In genomic region chr4:127604949-127605709, GRCh38 we compare ENCODE assay signal across 9 cellular contexts. TPM values are rescaled to one million over a fixed set of nuclear protein-coding genes. Genes with fewer than 3 reads are reported as not detected.
DNase-seq lines count a peak whose midpoint lies in the region; ATAC-seq, FAIRE-seq and TF ChIP-seq lines count a peak whose summit lies in the region.
"Had no signal": no experiment of that assay in that cellular context is flagged by ENCODE, and none has a peak within 500 bp of the region (broad histone marks: within the 10 kb centered on the region; RNA-seq: fewer than 3 reads in every experiment).

No MANE protein-coding gene starts in this region.

- TF ChIP-seq CTCF in GM10266 (IDR thresholded peaks at IDR 0.05; ENCODE audit: control insufficient read depth, insufficient read depth, low read depth, missing control alignments) = peak; percentile 17
- TF ChIP-seq CTCF in body of pancreas (IDR thresholded peaks at IDR 0.05) = peak; percentile 40 to 64 (median 59)
- no peak; the same call in none of the 2 replicates for TF ChIP-seq CTCF in HepG2 (CRISPR knock-in tag; IDR thresholded peaks at IDR 0.05)

- no peaks in the 10 kb centered on the region for H3K79me2 ChIP-seq in HepG2 (ENCODE audit: insufficient read depth, low read length)

- TF ChIP-seq POLR2A in body of pancreas (IDR thresholded peaks at IDR 0.05) (no peak), HepG2 (IDR thresholded peaks at IDR 0.05; ENCODE audit: insufficient read depth in 1 of 2, low read depth in 2 of 2, low read length in 2 of 2) (no peak)

- DNase-seq in GM10266 (ENCODE audit: extremely low spot score) (no peak), NCI-H2196 (lab: John Stamatoyannopoulos, UW; ENCODE audit: unreplicated experiment) (peak; percentile 61), body of pancreas (no peak), HepG2 (ENCODE audit: low spot score) (peak; percentile 29), immature natural killer cell (no peak)

- H3K36me3 ChIP-seq in body of pancreas (replicated peaks in 1 of 2; ENCODE audit: insufficient read depth in 1 of 2, low read depth in 2 of 2) = no peaks in the 10 kb centered on the region
- no peaks in the 10 kb centered on the region for H3K36me3 ChIP-seq in HepG2 (replicated peaks in 1 of 2; ENCODE audit: control insufficient read depth in 1 of 2, insufficient read depth in 2 of 2, low read length in 2 of 2)

- H3K4me3 Mint-ChIP-seq in immature natural killer cell = no peak overlapping the region

- H3K4me1 ChIP-seq in body of pancreas = no peaks in the 10 kb centered on the region
- peaks cover 6% of the 10 kb centered on the region; the same call in 1 of the 2 replicates for H3K4me1 ChIP-seq in HepG2 (ENCODE audit: insufficient read depth, low read length)

- CTCF ChIA-PET in HepG2 (lab: Yijun Ruan, JAX; ENCODE audit: low intra/inter-chr PET ratio, low total read pairs) = interaction anchor here (1.0 to 2.8 kb wide), 3 partner anchors 127 to 183 kb away, joined by 3 to 43 read pairs (median 5); no protein-coding TSS in a partner anchor

- no peaks in the 10 kb centered on the region for H3K4me1 Mint-ChIP-seq in immature natural killer cell

- in situ Hi-C loops in HepG2 (cut with HindIII; ENCODE audit: extremely low pct_ligation_motif_present, low pct_unique_long_range_greater_than_20kb) = loop anchor here (5.0 kb wide), 1 partner anchor 127 kb away; the partner anchor contains the start of gene SLC25A31

- no peaks in the 10 kb centered on the region for H3K9me3 ChIP-seq in body of pancreas
- no peaks in the 10 kb centered on the region for H3K9me3 ChIP-seq in HepG2 (ENCODE audit: low read length)

- BruUV-seq in HepG2 (replicated peaks; lab: Mats Ljungman, UMichigan) = no TSS peak

- no peak overlapping the region for H3K27ac Mint-ChIP-seq in immature natural killer cell

- no peaks in the 10 kb centered on the region for H3K36me3 Mint-ChIP-seq in immature natural killer cell

- no peak for TF ChIP-seq RAD21 in HepG2 (CRISPR knock-in tag; IDR thresholded peaks at IDR 0.05)

- H3K27ac ChIP-seq in body of pancreas = no peak overlapping the region
- H3K27ac ChIP-seq in HepG2 (ENCODE audit: extremely low read length, insufficient read depth, low read length) = no peak overlapping the region

- no peak for TF ChIP-seq EP300 in HepG2 (IDR thresholded peaks at IDR 0.05; ENCODE audit: low read depth in 2 of 2, low read length in 2 of 2)
- TF ChIP-seq EP300 in HepG2 (CRISPR knock-in tag; IDR thresholded peaks at IDR 0.05; ENCODE audit: borderline replicate concordance) = no peak

- peaks cover 0 to 7% (median 3%) of the 10 kb centered on the region in 3 donors for H3K27me3 Mint-ChIP-seq in immature natural killer cell (ENCODE audit: low read depth in 3 of 3)

- ATAC-seq in body of pancreas (no peak), HepG2 (peak; percentile 64), HG03175 (IDR thresholded peaks at IDR 0.05; ENCODE audit: unreplicated experiment) (no peak), GM19023 (IDR thresholded peaks at IDR 0.05; ENCODE audit: unreplicated experiment) (no peak), HG02840 (IDR thresholded peaks at IDR 0.05; ENCODE audit: low FRiP score, unreplicated experiment) (no peak)

- H2AFZ ChIP-seq in HepG2 (ENCODE audit: low read length) = no peak overlapping the region

- 6 to 8% methylated on average over 6 of the region's 6 CpGs for WGBS in body of pancreas, 2 donors
- WGBS in HepG2 (ENCODE audit: low lambda C conversion rate) = 6% methylated on average over 6 of the region's 6 CpGs

- no peak overlapping the region for H3K4me3 ChIP-seq in body of pancreas
- no peak overlapping the region for H3K4me3 ChIP-seq in HepG2 (replicated peaks in 1 of 3; ENCODE audit: insufficient read depth in 1 of 3, low read depth in 2 of 3, low read length in 3 of 3)

- H3K27me3 ChIP-seq in body of pancreas (peaks cover 0 to 7% of the 10 kb centered on the region in 2 donors), HepG2 (ENCODE audit: control insufficient read depth in 1 of 2, insufficient read depth in 2 of 2, low read length in 2 of 2) (no peaks in the 10 kb centered on the region)

- H4K20me1 ChIP-seq in HepG2 (ENCODE audit: insufficient read depth, low read length) = no peaks in the 10 kb centered on the region

- no peak for FAIRE-seq in HepG2 (lab: Jason Lieb, UNC)

- intact Hi-C loops in body of pancreas (cut with DNase I) (loop anchor here (5.0 kb wide), 1 partner anchor 127 kb away; the partner anchor contains the start of gene SLC25A31), HepG2 (cut with micrococcal nuclease; ENCODE audit: unreplicated experiment) (loop anchor here (1.0 kb wide), 2 partner anchors 127 to 183 kb away; no protein-coding TSS in a partner anchor)

- H3K4me2 ChIP-seq in HepG2 (ENCODE audit: low read depth, low read length) = peak overlapping the region; percentile 47; the same call in 1 of the 2 replicates

- peaks cover 0 to 2% (median 0%) of the 10 kb centered on the region in 6 donors for H3K9me3 Mint-ChIP-seq in immature natural killer cell

- POLR2A ChIA-PET in HepG2 (lab: Yijun Ruan, JAX) = no interaction called here

- H3K9ac ChIP-seq in HepG2 (ENCODE audit: insufficient read depth, low read depth, low read length) = no peak overlapping the region

TF ChIP-seq in HepG2, 621 proteins besides CTCF, POLR2A, EP300 and RAD21:
- TF ChIP-seq FOSL1 (CRISPR knock-in tag; IDR thresholded peaks at IDR 0.05; ENCODE audit: borderline replicate concordance) = no peak
- peak; percentile 44; the same call in 1 of the 2 replicates for TF ChIP-seq CEBPB (IDR thresholded peaks at IDR 0.05; ENCODE audit: borderline replicate concordance, low read depth, low read length)
- TF ChIP-seq SMC3 (IDR thresholded peaks at IDR 0.05; ENCODE audit: low read length) = peak; percentile 57
- peak; percentile 55 for TF ChIP-seq STAG1 (CRISPR knock-in tag; IDR thresholded peaks at IDR 0.05)
- no peak for TF ChIP-seq ZFY (CRISPR knock-in tag; IDR thresholded peaks at IDR 0.05)
TF ChIP-seq in HepG2: peak in this region for 3.

RNA-seq across cellular contexts. Expression of gene INTU, which starts 27.6 kb away (rescaled TPM):
- total RNA-seq in body of pancreas = 1 to 10 TPM; 7.6 to 8.0 TPM
- 6.2 and 7.5 TPM in 2 replicates for total RNA-seq in HepG2 (2016; rRNA removed; fragmentation: Illumina TruSeq; extraction: Trizol)
- 2.3 and 2.6 TPM in 2 replicates for total RNA-seq in HepG2 (2016; cell fraction: cytosol; rRNA removed; fragmentation: Illumina TruSeq; extraction: Trizol; ENCODE audit: low read depth)
- 6.1 and 7.3 TPM in 2 replicates for total RNA-seq in HepG2 (2016; cell fraction: insoluble cytoplasmic fraction; rRNA removed; fragmentation: Illumina TruSeq; extraction: Trizol)
- 2.0 and 3.2 TPM in 2 replicates for total RNA-seq in HepG2 (2016; cell fraction: membrane; rRNA removed; fragmentation: Illumina TruSeq; extraction: Trizol)
- 14.4 and 15.1 TPM in 2 replicates for total RNA-seq in HepG2 (2016; cell fraction: nucleus; rRNA removed; fragmentation: Illumina TruSeq; extraction: Trizol)
- polyA plus RNA-seq in HepG2 (2011; rRNA removed) = 4.6 and 5.3 TPM in 2 replicates
- polyA plus RNA-seq in HepG2 (2011; cell fraction: cytosol; rRNA removed) = 1.0 and 1.2 TPM in 2 replicates
- 13.0 and 13.6 TPM in 2 replicates for polyA plus RNA-seq in HepG2 (2011; cell fraction: nucleus; rRNA removed)
- 2.1 and 3.1 TPM in 2 replicates for polyA plus RNA-seq in HepG2 (2012)
- polyA plus RNA-seq in HepG2 (2016; cell fraction: cytosol; fragmentation: Illumina TruSeq; extraction: Trizol; ENCODE audit: low read depth) = 0.26 and 0.31 TPM in 2 replicates
- polyA plus RNA-seq in HepG2 (2016; cell fraction: insoluble cytoplasmic fraction; fragmentation: Illumina TruSeq; extraction: Trizol; ENCODE audit: low read depth) = 2.4 and 2.6 TPM in 2 replicates
- polyA plus RNA-seq in HepG2 (2016; cell fraction: membrane; fragmentation: Illumina TruSeq; extraction: Trizol; ENCODE audit: low read depth) = 0.24 and 0.41 TPM in 2 replicates
- polyA plus RNA-seq in HepG2 (2016; cell fraction: nucleus; fragmentation: Illumina TruSeq; extraction: Trizol; ENCODE audit: insufficient read depth, low read depth) = 12.5 and 13.8 TPM in 2 replicates
- 4.3 TPM in 2 replicates for polyA minus RNA-seq in HepG2 (2011; rRNA and poly(A)+ RNA removed; ENCODE audit: low replicate concordance)
- 3.0 and 3.7 TPM in 2 replicates for polyA minus RNA-seq in HepG2 (2011; cell fraction: cytosol; rRNA and poly(A)+ RNA removed)
- polyA minus RNA-seq in HepG2 (2011; cell fraction: nucleus; rRNA and poly(A)+ RNA removed) = 24.3 and 30.0 TPM in 2 replicates
- under 1 TPM in 1 of 3 donors, not detected in 2; 0.21 TPM for polyA plus RNA-seq in immature natural killer cell
- total RNA-seq: T-helper 1 cell treated with Interleukin-12 subunit alpha and Interleukin-12 subunit beta and Interleukin-4 antibody, amounts not matched to agents 30 ng/mL and 1 ng/mL, for 36 hours had no signal

Comparison
In these comparisons a context has a peak if more than half of its experiments do, and no peak if none do; other contexts are left out.
1. DNase-seq: peak in NCI-H2196 (single experiment) and HepG2 (single experiment); none in GM10266 (single experiment), body of pancreas (0 of 4) and immature natural killer cell (0 of 3).